Comparison of ENCODE assay signal across 8 cellular contexts in genomic region chr10:100970076-100970913, GRCh38. TPM values are rescaled to one million over a fixed set of nuclear protein-coding genes. Genes with fewer than 3 reads are reported as not detected.
DNase-seq lines count a peak whose midpoint lies in the region; ATAC-seq and TF ChIP-seq lines count a peak whose summit lies in the region.

No MANE protein-coding gene starts in this region.

- no peak overlapping the region for H3K27ac Mint-ChIP-seq in T-helper 2 cell treated with Interferon-gamma antibody and Interleukin-4, amounts not matched to agents 5 μg/mL and 100 μg/mL, for 36 hours
- H3K27ac Mint-ChIP-seq in endothelial cell (ENCODE audit: unreplicated experiment) (peak overlapping the region; percentile 30), natural killer cell (peak overlapping the region in 1 of 2 donors; percentile 48)

- peaks cover 7% of the 10 kb centered on the region for H3K4me1 Mint-ChIP-seq in T-helper 2 cell treated with Interferon-gamma antibody and Interleukin-4, amounts not matched to agents 5 μg/mL and 100 μg/mL, for 36 hours (ENCODE audit: low read depth)
- H3K4me1 Mint-ChIP-seq in endothelial cell (ENCODE audit: unreplicated experiment) (peaks cover 14% of the 10 kb centered on the region), natural killer cell (peaks cover 9 to 27% of the 10 kb centered on the region in 2 donors)

- H3K36me3 Mint-ChIP-seq in T-helper 2 cell treated with Interferon-gamma antibody and Interleukin-4, amounts not matched to agents 5 μg/mL and 100 μg/mL, for 36 hours (ENCODE audit: low read depth), result peaks cover 4% of the 10 kb centered on the region
- H3K36me3 Mint-ChIP-seq in endothelial cell (ENCODE audit: low read depth, unreplicated experiment), result no peaks in the 10 kb centered on the region
- no peaks in the 10 kb centered on the region for H3K36me3 Mint-ChIP-seq in natural killer cell

- no peaks in the 10 kb centered on the region for H3K9me3 Mint-ChIP-seq in T-helper 2 cell treated with Interferon-gamma antibody and Interleukin-4, amounts not matched to agents 5 μg/mL and 100 μg/mL, for 36 hours
- no peaks in the 10 kb centered on the region for H3K9me3 Mint-ChIP-seq in endothelial cell (ENCODE audit: unreplicated experiment)
- no peaks in the 10 kb centered on the region for H3K9me3 Mint-ChIP-seq in natural killer cell

- peak overlapping the region; percentile 41 for H3K4me3 Mint-ChIP-seq in T-helper 2 cell treated with Interferon-gamma antibody and Interleukin-4, amounts not matched to agents 5 μg/mL and 100 μg/mL, for 36 hours
- H3K4me3 Mint-ChIP-seq in endothelial cell (ENCODE audit: unreplicated experiment) (peak overlapping the region; percentile 78), natural killer cell (peak overlapping the region; percentile 49)

- in situ Hi-C loops in GM13976 (cut with MboI; ENCODE audit: low sequenced_read_pairs, unreplicated experiment), result no loop called here

- ATAC-seq in natural killer cell (peak in 2 of 3 donors; percentile 34 to 55), HG03139 (IDR thresholded peaks at IDR 0.05; ENCODE audit: unreplicated experiment) (no peak)

- H3K27me3 Mint-ChIP-seq in T-helper 2 cell treated with Interferon-gamma antibody and Interleukin-4, amounts not matched to agents 5 μg/mL and 100 μg/mL, for 36 hours (ENCODE audit: low read depth), result peaks cover 8% of the 10 kb centered on the region
- peaks cover 15% of the 10 kb centered on the region for H3K27me3 Mint-ChIP-seq in endothelial cell (ENCODE audit: unreplicated experiment)
- no peaks in the 10 kb centered on the region for H3K27me3 Mint-ChIP-seq in natural killer cell (ENCODE audit: low read depth in 2 of 2)

- no peak for TF ChIP-seq CTCF in GM13976 (IDR thresholded peaks at IDR 0.05; ENCODE audit: borderline replicate concordance, control extremely low read depth, extremely low read depth, insufficient read depth, missing control alignments)
- TF ChIP-seq CTCF in endothelial cell (IDR thresholded peaks at IDR 0.05; ENCODE audit: unreplicated experiment), result no peak
- TF ChIP-seq CTCF in natural killer cell (IDR thresholded peaks at IDR 0.05), result no peak

- intact Hi-C loops in natural killer cell (cut with micrococcal nuclease), result no loop called here

- DNase-seq in GM13976 (ENCODE audit: low spot score), result peak; percentile 64
- no peak for DNase-seq in T-helper 2 cell treated with Interferon-gamma antibody and Interleukin-4, amounts not matched to agents 5 μg/mL and 100 μg/mL, for 36 hours (ENCODE audit: low spot score)
- DNase-seq in endothelial cell (ENCODE audit: low spot score), result no peak
- no peak for DNase-seq in natural killer cell
- no peak for DNase-seq in NCI-H1092 (lab: John Stamatoyannopoulos, UW)
- no peak for DNase-seq in NCI-H1694 treated with DMSO at 0.1 percent for 48 hours (lab: John Stamatoyannopoulos, UW)
- DNase-seq in NCI-H2029 (lab: John Stamatoyannopoulos, UW), result no peak

RNA-seq across cellular contexts. Expression of gene SEMA4G, which starts 1.0 kb away (rescaled TPM):
- 8.0 TPM for total RNA-seq in endothelial cell (ENCODE audit: unreplicated experiment)
- total RNA-seq in natural killer cell, result 1 to 10 TPM in 1 of 3 donors, under 1 TPM in 1, not detected in 1; 0.53 to 1.7 TPM

RNA-seq across cellular contexts. Expression of gene MRPL43, which starts 17.0 kb away (rescaled TPM):
- 51.8 TPM for total RNA-seq in endothelial cell (ENCODE audit: unreplicated experiment)
- 10 to 100 TPM; 27.2 to 42.0 (median 33.1) TPM for total RNA-seq in natural killer cell

RNA-seq across cellular contexts. Expression of gene TWNK, which starts 17.0 kb away (rescaled TPM):
- 10.5 TPM for total RNA-seq in endothelial cell (ENCODE audit: unreplicated experiment)
- 1 to 10 TPM; 2.2 to 3.6 (median 3.3) TPM for total RNA-seq in natural killer cell

RNA-seq across cellular contexts. Expression of gene LZTS2, which starts 29.3 kb away (rescaled TPM):
- total RNA-seq in endothelial cell (ENCODE audit: unreplicated experiment), result 52.2 TPM
- total RNA-seq in natural killer cell, result 10 to 100 TPM in 2 of 3 donors, 1 to 10 TPM in 1; 8.0 to 16.1 (median 11.7) TPM

RNA-seq across cellular contexts. Expression of gene SLF2, which starts 57.5 kb away (rescaled TPM):
- 31.2 TPM for total RNA-seq in endothelial cell (ENCODE audit: unreplicated experiment)
- total RNA-seq in natural killer cell, result 10 to 100 TPM; 24.2 to 35.4 (median 30.9) TPM
